In the genomic region with DNA sequence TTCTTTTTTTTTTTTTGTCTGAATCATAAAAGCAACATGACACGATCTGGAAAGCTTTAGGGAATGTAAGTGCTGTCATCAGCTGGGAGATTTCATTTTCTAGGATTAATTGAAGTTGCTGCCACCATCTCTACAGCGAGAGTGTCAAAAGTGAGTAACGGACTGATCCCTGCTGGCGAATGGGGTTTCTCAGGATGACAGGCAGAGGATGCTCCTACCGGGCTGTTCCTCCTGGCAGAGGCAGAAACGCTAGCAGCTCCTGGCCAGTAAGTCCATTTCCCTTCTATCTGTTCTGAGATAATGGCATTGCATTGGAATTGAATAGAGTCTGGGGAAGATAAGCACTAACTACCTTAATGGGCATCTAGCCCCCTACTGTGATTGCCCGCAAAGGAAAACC, we compare ENCODE assay signal across 1 cellular context.
TF ChIP-seq lines count a peak whose summit lies in the region.

No MANE protein-coding gene starts in this region.

TF ChIP-seq in HEK293, 187 proteins besides CTCF, POLR2A, EP300 and RAD21 (continued from another document):
- peak; percentile 50 for TF ChIP-seq PRDM1 (tag by site-specific recombination; IDR thresholded peaks at IDR 0.05)
- TF ChIP-seq OVOL3 (tag by site-specific recombination; IDR thresholded peaks at IDR 0.05), result no peak
- TF ChIP-seq, protein P1, sequence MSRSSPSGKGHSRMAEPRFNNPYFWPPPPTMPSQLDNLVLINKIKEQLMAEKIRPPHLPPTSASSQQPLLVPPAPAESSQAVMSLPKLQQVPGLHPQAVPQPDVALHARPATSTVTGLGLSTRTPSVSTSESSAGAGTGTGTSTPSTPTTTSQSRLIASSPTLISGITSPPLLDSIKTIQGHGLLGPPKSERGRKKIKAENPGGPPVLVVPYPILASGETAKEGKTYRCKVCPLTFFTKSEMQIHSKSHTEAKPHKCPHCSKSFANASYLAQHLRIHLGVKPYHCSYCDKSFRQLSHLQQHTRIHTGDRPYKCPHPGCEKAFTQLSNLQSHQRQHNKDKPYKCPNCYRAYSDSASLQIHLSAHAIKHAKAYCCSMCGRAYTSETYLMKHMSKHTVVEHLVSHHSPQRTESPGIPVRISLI (tag by site-specific recombination; IDR thresholded peaks at IDR 0.05), result no peak
